Comparison of ENCODE assay signal across 9 cellular contexts in genomic region chr17:39152134-39152884, GRCh38. TPM values are rescaled to one million over a fixed set of nuclear protein-coding genes. Genes with fewer than 3 reads are reported as not detected.
DNase-seq lines count a peak whose midpoint lies in the region; ATAC-seq, FAIRE-seq and TF ChIP-seq lines count a peak whose summit lies in the region.
"Had no signal": no experiment of that assay in that cellular context is flagged by ENCODE, and none has a peak within 500 bp of the region (broad histone marks: within the 10 kb centered on the region; RNA-seq: fewer than 3 reads in every experiment).

No MANE protein-coding gene starts in this region.

- TF ChIP-seq POLR2A in esophagus squamous epithelium (IDR thresholded peaks at IDR 0.05) (no peak), GM12891 (IDR thresholded peaks at IDR 0.05; ENCODE audit: low read depth, low read length) (no peak)

- peaks cover 10 to 51% (median 18%) of the 10 kb centered on the region in 3 donors for H3K4me1 ChIP-seq in esophagus squamous epithelium

- H3K36me3 ChIP-seq in esophagus squamous epithelium: no peaks in the 10 kb centered on the region

- no peak for FAIRE-seq in GM12891 (lab: Jason Lieb, UNC)

- peaks cover 44% of the 10 kb centered on the region for H3K27me3 Mint-ChIP-seq in activated CD4-positive, alpha-beta T cell treated with anti-CD3 and anti-CD28 coated beads, Interleukin-2, amount 10 ng/mL, durations not matched to agents 24 days and 14 days

- H3K27ac Mint-ChIP-seq in activated CD4-positive, alpha-beta T cell treated with anti-CD3 and anti-CD28 coated beads, Interleukin-2, amount 10 ng/mL, durations not matched to agents 24 days and 14 days: peak overlapping the region; percentile 94

- peak overlapping the region; percentile 61 to 91 (median 80) for H3K4me3 ChIP-seq in esophagus squamous epithelium

- ATAC-seq in GM21447 (IDR thresholded peaks at IDR 0.05; ENCODE audit: unreplicated experiment) (no peak), HG02642 (IDR thresholded peaks at IDR 0.05; ENCODE audit: poor library complexity, unreplicated experiment) (no peak)

- peaks cover 0 to 3% (median 0%) of the 10 kb centered on the region in 3 donors for H3K9me3 ChIP-seq in esophagus squamous epithelium

- peak overlapping the region; percentile 95 for H3K4me3 Mint-ChIP-seq in activated CD4-positive, alpha-beta T cell treated with anti-CD3 and anti-CD28 coated beads, Interleukin-2, amount 10 ng/mL, durations not matched to agents 24 days and 14 days

- no peak for TF ChIP-seq CTCF in esophagus squamous epithelium (IDR thresholded peaks at IDR 0.05)

- H3K27me3 ChIP-seq in esophagus squamous epithelium: peaks cover 0 to 20% (median 0%) of the 10 kb centered on the region in 4 donors

- H3K4me1 Mint-ChIP-seq in activated CD4-positive, alpha-beta T cell treated with anti-CD3 and anti-CD28 coated beads, Interleukin-2, amount 10 ng/mL, durations not matched to agents 24 days and 14 days: peaks cover 27% of the 10 kb centered on the region

- no peaks in the 10 kb centered on the region for H3K9me3 Mint-ChIP-seq in activated CD4-positive, alpha-beta T cell treated with anti-CD3 and anti-CD28 coated beads, Interleukin-2, amount 10 ng/mL, durations not matched to agents 24 days and 14 days

- intact Hi-C loops in activated CD4-positive, alpha-beta T cell treated with anti-CD3 and anti-CD28 coated beads, Interleukin-2, amount 10 ng/mL, durations not matched to agents 24 days and 14 days (cut with micrococcal nuclease): loop anchor here (2.0 to 5.0 kb wide), 2 partner anchors 45 to 96 kb away; partner anchors contain the start of gene CACNB1
- intact Hi-C loops in esophagus squamous epithelium (cut with DNase I): loop anchor here (5.0 kb wide), 2 partner anchors 85 to 170 kb away; no protein-coding TSS in a partner anchor

- peak overlapping the region; percentile 83 to 93 (median 92) for H3K27ac ChIP-seq in esophagus squamous epithelium

- H3K36me3 Mint-ChIP-seq in activated CD4-positive, alpha-beta T cell treated with anti-CD3 and anti-CD28 coated beads, Interleukin-2, amount 10 ng/mL, durations not matched to agents 24 days and 14 days (ENCODE audit: low read depth): peaks cover 2% of the 10 kb centered on the region

- DNase-seq in NCI-H1105 treated with DMSO at 0.1 percent for 48 hours (lab: John Stamatoyannopoulos, UW) (peak; percentile 61), NCI-H1105 (lab: John Stamatoyannopoulos, UW) (no peak), esophagus squamous epithelium (lab: John Stamatoyannopoulos, UW) (no peak), nucleus accumbens (lab: John Stamatoyannopoulos, UW) (peak in 29 of 56 donors; percentile 10 to 73 (median 62)), GM12891 (ENCODE audit: insufficient read length, low spot score) (no peak)
- peak; percentile 68 for DNase-seq in activated CD4-positive, alpha-beta T cell treated with anti-CD3 and anti-CD28 coated beads, Interleukin-2, amount 10 ng/mL, durations not matched to agents 24 days and 14 days

- WGBS in esophagus squamous epithelium, 2 donors: 2 to 5% methylated on average over 19 to 20 of the region's 23 CpGs

TF ChIP-seq in GM12891, 5 proteins besides CTCF, POLR2A, EP300 and RAD21:
- no peak for TF ChIP-seq TAF1 (IDR thresholded peaks at IDR 0.05; ENCODE audit: low read depth, low read length)
- TF ChIP-seq PAX5 (IDR thresholded peaks at IDR 0.05; ENCODE audit: insufficient read depth, low read length, severe bottlenecking): no peak

RNA-seq across cellular contexts. Expression of gene PLXDC1, which starts 0.9 kb away (rescaled TPM):
- 0.16 and 0.43 TPM in 2 replicates for total RNA-seq in activated CD4-positive, alpha-beta T cell treated with anti-CD3 and anti-CD28 coated beads, Interleukin-2, amount 10 ng/mL, durations not matched to agents 24 days and 14 days
- 1 to 10 TPM; 1.2 to 7.2 (median 4.6) TPM for total RNA-seq in esophagus squamous epithelium
- polyA plus RNA-seq in GM12891 (2012; ENCODE audit: low read depth, missing spikeins): 0.06 TPM

RNA-seq across cellular contexts. Expression of gene ARL5C, which starts 13.7 kb away (rescaled TPM):
- not detected in 2 replicates for total RNA-seq in activated CD4-positive, alpha-beta T cell treated with anti-CD3 and anti-CD28 coated beads, Interleukin-2, amount 10 ng/mL, durations not matched to agents 24 days and 14 days
- not detected for total RNA-seq in esophagus squamous epithelium
- polyA plus RNA-seq in GM12891 (2012; ENCODE audit: low read depth, missing spikeins): not detected
- total RNA-seq: activated CD8-positive, alpha-beta memory T cell treated with anti-CD3 and anti-CD28 coated beads for 36 hours had no signal

RNA-seq across cellular contexts. Expression of gene CACNB1, which starts 45.2 kb away (rescaled TPM):
- 20.4 and 22.5 TPM in 2 replicates for total RNA-seq in activated CD4-positive, alpha-beta T cell treated with anti-CD3 and anti-CD28 coated beads, Interleukin-2, amount 10 ng/mL, durations not matched to agents 24 days and 14 days
- 1 to 10 TPM in 2 of 4 donors, under 1 TPM in 2; 0.53 to 3.6 (median 0.99) TPM for total RNA-seq in esophagus squamous epithelium
- polyA plus RNA-seq in GM12891 (2012; ENCODE audit: low read depth, missing spikeins): 2.3 TPM

RNA-seq across cellular contexts. Expression of gene RPL19, which starts 47.8 kb away (rescaled TPM):
- 2,240 and 2,301 TPM in 2 replicates for total RNA-seq in activated CD4-positive, alpha-beta T cell treated with anti-CD3 and anti-CD28 coated beads, Interleukin-2, amount 10 ng/mL, durations not matched to agents 24 days and 14 days
- 1,000 to 10,000 TPM; 1,949 to 3,028 (median 2,392) TPM for total RNA-seq in esophagus squamous epithelium
- 3,934 TPM for polyA plus RNA-seq in GM12891 (2012; ENCODE audit: low read depth, missing spikeins)

Comparison
In these comparisons a context has a peak if more than half of its experiments do, and no peak if none do; other contexts are left out.
1. DNase-seq: peak in NCI-H1105 treated with DMSO at 0.1 percent for 48 hours (single experiment), activated CD4-positive, alpha-beta T cell treated with anti-CD3 and anti-CD28 coated beads, Interleukin-2, amount 10 ng/mL, durations not matched to agents 24 days and 14 days (single experiment) and nucleus accumbens (29 of 56); none in NCI-H1105 (single experiment), esophagus squamous epithelium (single experiment) and GM12891 (single experiment).